8 cellular contexts compared by ENCODE assay signal in the genomic region with DNA sequence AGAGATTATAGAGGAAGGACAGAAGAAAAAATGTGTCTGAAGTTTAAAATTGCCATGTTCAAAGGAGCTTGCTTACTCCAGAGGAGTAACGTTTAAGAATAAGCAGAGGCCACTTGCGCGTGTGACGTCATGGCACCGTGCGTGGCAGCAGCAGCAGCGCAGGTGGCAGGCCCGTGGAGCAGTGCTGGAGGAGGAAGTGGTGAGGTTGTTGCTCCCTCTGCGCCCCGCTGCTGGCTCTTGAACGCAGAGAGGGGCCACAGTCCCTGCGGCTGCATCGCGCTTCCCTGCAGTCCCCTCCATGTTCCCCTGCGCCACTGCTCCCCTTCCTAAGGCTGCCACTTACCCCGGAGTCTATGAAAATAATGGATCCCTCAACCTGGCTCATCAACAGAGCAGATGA. TPM values are rescaled to one million over a fixed set of nuclear protein-coding genes. Genes with fewer than 3 reads are reported as not detected.
A peak's percentile ranks its signal among the peaks of the same experiment; 100 is the strongest.
DNase-seq lines count a peak whose midpoint lies in the region; ATAC-seq and TF ChIP-seq lines count a peak whose summit lies in the region.

No MANE protein-coding gene starts in this region.

- ATAC-seq in CD4-positive, CD25-positive, alpha-beta regulatory T cell (ENCODE audit: low read depth in 2 of 2) = peak; percentile 99
- ATAC-seq in activated CD8-positive, alpha-beta T cell treated with anti-CD3 and anti-CD28 coated beads for 36 hours = peak; percentile 98
- ATAC-seq in esophagus mucosa (peak; percentile 50), GM21515 (IDR thresholded peaks at IDR 0.05; ENCODE audit: unreplicated experiment) (no peak), HG02884 (IDR thresholded peaks at IDR 0.05; ENCODE audit: unreplicated experiment) (no peak)

- no peaks in the 10 kb centered on the region for H3K9me3 ChIP-seq in CD4-positive, CD25-positive, alpha-beta regulatory T cell (ENCODE audit: control insufficient read depth in 2 of 2, low read length in 2 of 2)

- peaks cover 0 to 3% (median 0%) of the 10 kb centered on the region in 7 donors for H3K9me3 Mint-ChIP-seq in CD4-positive, CD25-positive, alpha-beta regulatory T cell
- peaks cover 2% of the 10 kb centered on the region for H3K9me3 Mint-ChIP-seq in activated CD8-positive, alpha-beta T cell treated with anti-CD3 and anti-CD28 coated beads for 36 hours

- CTCF ChIA-PET in activated CD8-positive, alpha-beta T cell treated with anti-CD3 and anti-CD28 coated beads for 36 hours (lab: Charles Lee) = interaction anchor here (1.3 to 1.7 kb wide), 4 partner anchors 9 to 114 kb away, joined by 3 to 5 read pairs (median 4); a partner anchor contains a TSS

- H3K4me3 ChIP-seq in CD4-positive, CD25-positive, alpha-beta regulatory T cell (ENCODE audit: low read depth, low read length) = peak overlapping the region; percentile 63

- no peaks in the 10 kb centered on the region for H3K27me3 ChIP-seq in CD4-positive, CD25-positive, alpha-beta regulatory T cell (ENCODE audit: control insufficient read depth, insufficient read depth, low read length)

- H3K36me3 Mint-ChIP-seq in CD4-positive, CD25-positive, alpha-beta regulatory T cell = peaks cover 39% of the 10 kb centered on the region
- peaks cover 76% of the 10 kb centered on the region for H3K36me3 Mint-ChIP-seq in activated CD8-positive, alpha-beta T cell treated with anti-CD3 and anti-CD28 coated beads for 36 hours (ENCODE audit: low read depth)

- H3K27ac ChIP-seq in CD4-positive, CD25-positive, alpha-beta regulatory T cell (ENCODE audit: insufficient read depth, low read length, poor library complexity, severe bottlenecking) = peak overlapping the region; percentile 84

- TF ChIP-seq CTCF in activated CD8-positive, alpha-beta T cell treated with anti-CD3 and anti-CD28 coated beads for 36 hours (IDR thresholded peaks at IDR 0.05) = no peak

- H3K27ac Mint-ChIP-seq in CD4-positive, CD25-positive, alpha-beta regulatory T cell = peak overlapping the region; percentile 92 to 97 (median 96)
- peak overlapping the region; percentile 94 for H3K27ac Mint-ChIP-seq in activated CD8-positive, alpha-beta T cell treated with anti-CD3 and anti-CD28 coated beads for 36 hours

- peaks cover 20 to 75% (median 47%) of the 10 kb centered on the region in 4 donors for H3K4me1 Mint-ChIP-seq in CD4-positive, CD25-positive, alpha-beta regulatory T cell
- H3K4me1 Mint-ChIP-seq in activated CD8-positive, alpha-beta T cell treated with anti-CD3 and anti-CD28 coated beads for 36 hours (ENCODE audit: low read depth) = peaks cover 51% of the 10 kb centered on the region

- H3K36me3 ChIP-seq in CD4-positive, CD25-positive, alpha-beta regulatory T cell (ENCODE audit: control insufficient read depth, insufficient read depth, low read length) = peaks cover 43% of the 10 kb centered on the region

- H3K27me3 Mint-ChIP-seq in CD4-positive, CD25-positive, alpha-beta regulatory T cell = no peaks in the 10 kb centered on the region
- no peaks in the 10 kb centered on the region for H3K27me3 Mint-ChIP-seq in activated CD8-positive, alpha-beta T cell treated with anti-CD3 and anti-CD28 coated beads for 36 hours

- peaks cover 22% of the 10 kb centered on the region for H3K4me1 ChIP-seq in CD4-positive, CD25-positive, alpha-beta regulatory T cell (ENCODE audit: control insufficient read depth, insufficient read depth, low read length, poor library complexity, severe bottlenecking)

- intact Hi-C loops in activated CD8-positive, alpha-beta T cell treated with anti-CD3 and anti-CD28 coated beads for 36 hours (cut with micrococcal nuclease) = no loop called here

- peak overlapping the region; percentile 60 to 80 (median 74) for H3K4me3 Mint-ChIP-seq in CD4-positive, CD25-positive, alpha-beta regulatory T cell
- H3K4me3 Mint-ChIP-seq in activated CD8-positive, alpha-beta T cell treated with anti-CD3 and anti-CD28 coated beads for 36 hours = peak overlapping the region; percentile 54

- POLR2A ChIA-PET in activated CD8-positive, alpha-beta T cell treated with anti-CD3 and anti-CD28 coated beads for 36 hours (lab: Charles Lee) = interaction anchor here (1.3 to 2.0 kb wide), 3 partner anchors 9 to 113 kb away, joined by 4 to 5 read pairs (median 4); no protein-coding TSS in a partner anchor

- peak; percentile 79 to 94 (median 87) for DNase-seq in CD4-positive, CD25-positive, alpha-beta regulatory T cell
- peak; percentile 91 for DNase-seq in activated CD8-positive, alpha-beta T cell treated with anti-CD3 and anti-CD28 coated beads for 36 hours
- DNase-seq in stimulated activated CD4-positive, alpha-beta T cell treated with anti-CD3 and anti-CD28 coated beads, Interleukin-12 subunit alpha, Interleukin-12 subunit beta, amount 100 ng/mL, for 48 hours (ENCODE audit: low read depth in 2 of 3, low spot score in 1 of 3) = peak; percentile 58 to 69 (median 60)
- DNase-seq in NCI-H345 (lab: John Stamatoyannopoulos, UW) (no peak), midbrain (lab: John Stamatoyannopoulos, UW) (no peak)

RNA-seq across cellular contexts. Expression of a gene that starts 37.5 kb away (rescaled TPM):
- total RNA-seq in CD4-positive, CD25-positive, alpha-beta regulatory T cell = 114 TPM
- polyA plus RNA-seq in CD4-positive, CD25-positive, alpha-beta regulatory T cell = 100 to 1,000 TPM; 197 to 250 (median 243) TPM
- 100 to 1,000 TPM; 288 to 291 TPM for total RNA-seq in activated CD8-positive, alpha-beta T cell treated with anti-CD3 and anti-CD28 coated beads for 36 hours
- total RNA-seq in esophagus mucosa = 164 TPM

Comparison
In these comparisons a context has a peak if more than half of its experiments do, and no peak if none do; other contexts are left out.
1. ATAC-seq: peak in CD4-positive, CD25-positive, alpha-beta regulatory T cell (2 of 2), activated CD8-positive, alpha-beta T cell treated with anti-CD3 and anti-CD28 coated beads for 36 hours (single experiment) and esophagus mucosa (single experiment); none in GM21515 (single experiment) and HG02884 (single experiment).
2. DNase-seq: peak in CD4-positive, CD25-positive, alpha-beta regulatory T cell (3 of 3), activated CD8-positive, alpha-beta T cell treated with anti-CD3 and anti-CD28 coated beads for 36 hours (single experiment) and stimulated activated CD4-positive, alpha-beta T cell treated with anti-CD3 and anti-CD28 coated beads, Interleukin-12 subunit alpha, Interleukin-12 subunit beta, amount 100 ng/mL, for 48 hours (3 of 3); none in NCI-H345 (single experiment) and midbrain (single experiment).